In genomic region chr19:42268142-42268703, GRCh38 we compare ENCODE assay signal across 9 cellular contexts. TPM values are rescaled to one million over a fixed set of nuclear protein-coding genes. Genes with fewer than 3 reads are reported as not detected.
DNase-seq lines count a peak whose midpoint lies in the region; ATAC-seq, FAIRE-seq and TF ChIP-seq lines count a peak whose summit lies in the region.
"Had no signal": no experiment of that assay in that cellular context is flagged by ENCODE, and none has a peak within 500 bp of the region (broad histone marks: within the 10 kb centered on the region; RNA-seq: fewer than 3 reads in every experiment).

No MANE protein-coding gene starts in this region.

- intact Hi-C loops in activated CD4-positive, alpha-beta T cell treated with anti-CD3 and anti-CD28 coated beads, Interleukin-2, amount 10 ng/mL, durations not matched to agents 24 days and 14 days (cut with micrococcal nuclease) = loop anchor here (1.0 kb wide), 3 partner anchors 13 to 51 kb away; partner anchors contain the start of genes DEDD2, ERF and GSK3A
- intact Hi-C loops in HepG2 (cut with micrococcal nuclease; ENCODE audit: unreplicated experiment) = loop anchor here (1.0 kb wide), 2 partner anchors 12 to 24 kb away; no protein-coding TSS in a partner anchor

- H3K4me1 ChIP-seq in BLaER1 treated with 17β-estradiol and CSF1 and Interleukin-3, amounts not matched to agents 10 nM and 100 nM = peaks cover 20 to 45% (median 35%) of the 10 kb centered on the region in 10 experiments
- H3K4me1 ChIP-seq in HepG2 (ENCODE audit: insufficient read depth, low read length) = peaks cover 29% of the 10 kb centered on the region

- peak overlapping the region; percentile 91 to 99 (median 97) for H3K27ac ChIP-seq in BLaER1 treated with 17β-estradiol and CSF1 and Interleukin-3, amounts not matched to agents 10 nM and 100 nM
- peak overlapping the region; percentile 96 for H3K27ac ChIP-seq in HepG2 (ENCODE audit: extremely low read length, insufficient read depth, low read length)

- no peak overlapping the region for H3K27ac Mint-ChIP-seq in activated CD4-positive, alpha-beta T cell treated with anti-CD3 and anti-CD28 coated beads, Interleukin-2, amount 10 ng/mL, durations not matched to agents 24 days and 14 days
- H3K27ac Mint-ChIP-seq: dendritic cell treated with granulocyte-macrophage colony-stimulating factor and Interleukin-4, amounts not matched to agents 40 ng/mL and 50 ng/mL, for 4 days had no signal

- POLR2A ChIA-PET in HepG2 (lab: Yijun Ruan, JAX) = interaction anchor here (1.0 to 1.3 kb wide), 4 partner anchors 13 to 26 kb away, joined by 3 to 7 read pairs (median 3); partner anchors contain the start of gene GSK3A

- no peak for FAIRE-seq in HepG2 (lab: Jason Lieb, UNC)

- peak; percentile 45 to 79; a peak in 3 of 4 replicates for TF ChIP-seq POLR2A in HepG2 (IDR thresholded peaks at IDR 0.05; ENCODE audit: insufficient read depth in 1 of 2, low read depth in 2 of 2, low read length in 2 of 2)

- peaks cover 19% of the 10 kb centered on the region for H3K79me2 ChIP-seq in HepG2 (ENCODE audit: insufficient read depth, low read length)

- H3K27me3 ChIP-seq in BLaER1 treated with 17β-estradiol and CSF1 and Interleukin-3, amounts not matched to agents 10 nM and 100 nM = no peaks in the 10 kb centered on the region
- H3K27me3 ChIP-seq in HepG2 (ENCODE audit: control insufficient read depth in 1 of 2, insufficient read depth in 2 of 2, low read length in 2 of 2) = no peaks in the 10 kb centered on the region; a peak in 1 of 5 replicates

- peak overlapping the region; percentile 89 to 99 (median 95) for H3K9ac ChIP-seq in BLaER1 treated with 17β-estradiol and CSF1 and Interleukin-3, amounts not matched to agents 10 nM and 100 nM
- peak overlapping the region; percentile 97 for H3K9ac ChIP-seq in HepG2 (ENCODE audit: insufficient read depth, low read depth, low read length)

- H3K27me3 Mint-ChIP-seq in activated CD4-positive, alpha-beta T cell treated with anti-CD3 and anti-CD28 coated beads, Interleukin-2, amount 10 ng/mL, durations not matched to agents 24 days and 14 days = no peaks in the 10 kb centered on the region
- H3K27me3 Mint-ChIP-seq: dendritic cell treated with granulocyte-macrophage colony-stimulating factor and Interleukin-4, amounts not matched to agents 40 ng/mL and 50 ng/mL, for 4 days had no signal

- H2AFZ ChIP-seq in HepG2 (ENCODE audit: low read length) = peak overlapping the region; percentile 71

- H4K20me1 ChIP-seq in BLaER1 treated with 17β-estradiol and CSF1 and Interleukin-3, amounts not matched to agents 10 nM and 100 nM = peaks cover 0 to 22% (median 0%) of the 10 kb centered on the region in 11 experiments; a peak in 5 of 22 replicates
- H4K20me1 ChIP-seq in HepG2 (ENCODE audit: insufficient read depth, low read length) = no peaks in the 10 kb centered on the region

- in situ Hi-C loops in HepG2 (cut with HindIII; ENCODE audit: extremely low pct_ligation_motif_present, low pct_unique_long_range_greater_than_20kb) = no loop called here

- H3K4me3 ChIP-seq in BLaER1 treated with 17β-estradiol and CSF1 and Interleukin-3, amounts not matched to agents 10 nM and 100 nM = peak overlapping the region; percentile 60 to 74 (median 66)
- H3K4me3 ChIP-seq in HepG2 (replicated peaks in 1 of 3; ENCODE audit: insufficient read depth in 1 of 3, low read depth in 2 of 3, low read length in 3 of 3) = peak overlapping the region; percentile 59 to 81 (median 81)

- H3K9me3 ChIP-seq in BLaER1 treated with 17β-estradiol and CSF1 and Interleukin-3, amounts not matched to agents 10 nM and 100 nM (replicated peaks in 1 of 11) = no peaks in the 10 kb centered on the region
- H3K9me3 ChIP-seq in HepG2 (ENCODE audit: low read length) = no peaks in the 10 kb centered on the region

- no peak overlapping the region for H3K4me3 Mint-ChIP-seq in activated CD4-positive, alpha-beta T cell treated with anti-CD3 and anti-CD28 coated beads, Interleukin-2, amount 10 ng/mL, durations not matched to agents 24 days and 14 days
- H3K4me3 Mint-ChIP-seq: dendritic cell treated with granulocyte-macrophage colony-stimulating factor and Interleukin-4, amounts not matched to agents 40 ng/mL and 50 ng/mL, for 4 days had no signal

- TF ChIP-seq EP300 in HepG2 (IDR thresholded peaks at IDR 0.05; ENCODE audit: low read depth in 2 of 2, low read length in 2 of 2) (peak; percentile 69 to 77; a peak in 3 of 4 replicates), HepG2 (CRISPR knock-in tag; IDR thresholded peaks at IDR 0.05; ENCODE audit: borderline replicate concordance) (peak; percentile 72; the same call in 1 of the 2 replicates)

- CTCF ChIA-PET in HepG2 (lab: Yijun Ruan, JAX; ENCODE audit: low intra/inter-chr PET ratio, low total read pairs) = no interaction called here

- H3K36me3 Mint-ChIP-seq in activated CD4-positive, alpha-beta T cell treated with anti-CD3 and anti-CD28 coated beads, Interleukin-2, amount 10 ng/mL, durations not matched to agents 24 days and 14 days (ENCODE audit: low read depth) = peaks cover 6% of the 10 kb centered on the region

- TF ChIP-seq RAD21 in HepG2 (CRISPR knock-in tag; IDR thresholded peaks at IDR 0.05) = 0 out of 2 replicates have a peak, but pooled peaks have one; percentile 20

- DNase-seq in NCI-H526 (lab: John Stamatoyannopoulos, UW) = peak; percentile 99 to 100
- peak; percentile 100 for DNase-seq in activated CD4-positive, alpha-beta T cell treated with anti-CD3 and anti-CD28 coated beads, Interleukin-2, amount 10 ng/mL, durations not matched to agents 24 days and 14 days
- peak; percentile 99 to 100 for DNase-seq in dermis microvascular lymphatic vessel endothelial cell (ENCODE audit: low read depth in 2 of 2)
- peak; percentile 98 for DNase-seq in HepG2 (ENCODE audit: low spot score)
- peak; percentile 93 to 96 for DNase-seq in stimulated activated CD4-positive, alpha-beta T cell treated with anti-CD3 and anti-CD28 coated beads, Interleukin-2, amount 100 ng/mL, for 48 hours

- ATAC-seq in GM19351 (IDR thresholded peaks at IDR 0.05; ENCODE audit: unreplicated experiment) (peak; percentile 49), HG03469 (IDR thresholded peaks at IDR 0.05; ENCODE audit: unreplicated experiment) (peak; percentile 29), HepG2 (peak; percentile 68)

- TF ChIP-seq CTCF in HepG2 (CRISPR knock-in tag; IDR thresholded peaks at IDR 0.05) = no peak

- peak overlapping the region; percentile 71 to 97 (median 92) for H3K4me2 ChIP-seq in BLaER1 treated with 17β-estradiol and CSF1 and Interleukin-3, amounts not matched to agents 10 nM and 100 nM
- H3K4me2 ChIP-seq in HepG2 (ENCODE audit: low read depth, low read length) = peak overlapping the region; percentile 99

- H3K36me3 ChIP-seq in BLaER1 treated with 17β-estradiol and CSF1 and Interleukin-3, amounts not matched to agents 10 nM and 100 nM = peaks cover 16 to 20% (median 17%) of the 10 kb centered on the region in 11 experiments
- H3K36me3 ChIP-seq in HepG2 (replicated peaks in 1 of 2; ENCODE audit: control insufficient read depth in 1 of 2, insufficient read depth in 2 of 2, low read length in 2 of 2) = peaks cover 0 to 5% of the 10 kb centered on the region in 2 experiments; a peak in 2 of 5 replicates

- H3K9me3 Mint-ChIP-seq in activated CD4-positive, alpha-beta T cell treated with anti-CD3 and anti-CD28 coated beads, Interleukin-2, amount 10 ng/mL, durations not matched to agents 24 days and 14 days = no peaks in the 10 kb centered on the region
- H3K9me3 Mint-ChIP-seq: dendritic cell treated with granulocyte-macrophage colony-stimulating factor and Interleukin-4, amounts not matched to agents 40 ng/mL and 50 ng/mL, for 4 days had no signal

- peaks cover 30% of the 10 kb centered on the region for H3K4me1 Mint-ChIP-seq in activated CD4-positive, alpha-beta T cell treated with anti-CD3 and anti-CD28 coated beads, Interleukin-2, amount 10 ng/mL, durations not matched to agents 24 days and 14 days

- no TSS peak for BruUV-seq in HepG2 (replicated peaks; lab: Mats Ljungman, UMichigan)

- 0% methylated on average over 4 of the region's 46 CpGs for WGBS in HepG2 (ENCODE audit: low lambda C conversion rate)

RNA-seq across cellular contexts. Expression of gene CIC, which starts 0.8 kb away (rescaled TPM):
- 61.2 and 65.6 TPM in 2 replicates for total RNA-seq in activated CD4-positive, alpha-beta T cell treated with anti-CD3 and anti-CD28 coated beads, Interleukin-2, amount 10 ng/mL, durations not matched to agents 24 days and 14 days
- total RNA-seq in dermis microvascular lymphatic vessel endothelial cell = 8.7 and 14.0 TPM in 2 replicates
- 5.4 and 8.0 TPM in 2 replicates for total RNA-seq in HepG2 (2016; rRNA removed; fragmentation: Illumina TruSeq; extraction: Trizol)
- 1.5 and 1.8 TPM in 2 replicates for total RNA-seq in HepG2 (2016; cell fraction: cytosol; rRNA removed; fragmentation: Illumina TruSeq; extraction: Trizol; ENCODE audit: low read depth)
- total RNA-seq in HepG2 (2016; cell fraction: insoluble cytoplasmic fraction; rRNA removed; fragmentation: Illumina TruSeq; extraction: Trizol) = 5.2 and 7.8 TPM in 2 replicates
- 4.6 and 4.9 TPM in 2 replicates for total RNA-seq in HepG2 (2016; cell fraction: membrane; rRNA removed; fragmentation: Illumina TruSeq; extraction: Trizol)
- 10.4 and 12.3 TPM in 2 replicates for total RNA-seq in HepG2 (2016; cell fraction: nucleus; rRNA removed; fragmentation: Illumina TruSeq; extraction: Trizol)
- polyA plus RNA-seq in HepG2 (2011; rRNA removed) = 5.9 and 8.3 TPM in 2 replicates
- polyA plus RNA-seq in HepG2 (2011; cell fraction: cytosol; rRNA removed) = 3.3 and 5.6 TPM in 2 replicates
- 60.6 and 75.8 TPM in 2 replicates for polyA plus RNA-seq in HepG2 (2011; cell fraction: nucleus; rRNA removed)
- 17.6 and 25.1 TPM in 2 replicates for polyA plus RNA-seq in HepG2 (2012)
- 1.7 and 1.9 TPM in 2 replicates for polyA plus RNA-seq in HepG2 (2016; cell fraction: cytosol; fragmentation: Illumina TruSeq; extraction: Trizol; ENCODE audit: low read depth)
- 10.1 and 16.9 TPM in 2 replicates for polyA plus RNA-seq in HepG2 (2016; cell fraction: insoluble cytoplasmic fraction; fragmentation: Illumina TruSeq; extraction: Trizol; ENCODE audit: low read depth)
- polyA plus RNA-seq in HepG2 (2016; cell fraction: membrane; fragmentation: Illumina TruSeq; extraction: Trizol; ENCODE audit: low read depth) = 5.7 and 6.0 TPM in 2 replicates
- polyA plus RNA-seq in HepG2 (2016; cell fraction: nucleus; fragmentation: Illumina TruSeq; extraction: Trizol; ENCODE audit: insufficient read depth, low read depth) = 61.0 and 65.4 TPM in 2 replicates
- 3.6 and 7.9 TPM in 2 replicates for polyA minus RNA-seq in HepG2 (2011; rRNA and poly(A)+ RNA removed; ENCODE audit: low replicate concordance)
- polyA minus RNA-seq in HepG2 (2011; cell fraction: cytosol; rRNA and poly(A)+ RNA removed) = 9.1 and 10.8 TPM in 2 replicates
- polyA minus RNA-seq in HepG2 (2011; cell fraction: nucleus; rRNA and poly(A)+ RNA removed) = 14.7 and 15.5 TPM in 2 replicates

RNA-seq across cellular contexts. Expression of gene ERF, which starts 13.3 kb away (rescaled TPM):
- 71.6 and 82.3 TPM in 2 replicates for total RNA-seq in activated CD4-positive, alpha-beta T cell treated with anti-CD3 and anti-CD28 coated beads, Interleukin-2, amount 10 ng/mL, durations not matched to agents 24 days and 14 days
- 18.4 and 31.1 TPM in 2 replicates for total RNA-seq in dermis microvascular lymphatic vessel endothelial cell
- 43.2 and 67.1 TPM in 2 replicates for total RNA-seq in HepG2 (2016; rRNA removed; fragmentation: Illumina TruSeq; extraction: Trizol)
- 54.9 and 66.8 TPM in 2 replicates for total RNA-seq in HepG2 (2016; cell fraction: cytosol; rRNA removed; fragmentation: Illumina TruSeq; extraction: Trizol; ENCODE audit: low read depth)
- total RNA-seq in HepG2 (2016; cell fraction: insoluble cytoplasmic fraction; rRNA removed; fragmentation: Illumina TruSeq; extraction: Trizol) = 35.3 and 68.2 TPM in 2 replicates
- total RNA-seq in HepG2 (2016; cell fraction: membrane; rRNA removed; fragmentation: Illumina TruSeq; extraction: Trizol) = 104 and 115 TPM in 2 replicates
- total RNA-seq in HepG2 (2016; cell fraction: nucleus; rRNA removed; fragmentation: Illumina TruSeq; extraction: Trizol) = 31.2 and 38.3 TPM in 2 replicates
- 62.5 and 69.9 TPM in 2 replicates for polyA plus RNA-seq in HepG2 (2011; rRNA removed)
- polyA plus RNA-seq in HepG2 (2011; cell fraction: cytosol; rRNA removed) = 36.9 and 45.9 TPM in 2 replicates
- polyA plus RNA-seq in HepG2 (2011; cell fraction: nucleus; rRNA removed) = 109 and 170 TPM in 2 replicates
- 38.4 and 44.3 TPM in 2 replicates for polyA plus RNA-seq in HepG2 (2012)
- 30.4 TPM in 2 replicates for polyA plus RNA-seq in HepG2 (2016; cell fraction: cytosol; fragmentation: Illumina TruSeq; extraction: Trizol; ENCODE audit: low read depth)
- polyA plus RNA-seq in HepG2 (2016; cell fraction: insoluble cytoplasmic fraction; fragmentation: Illumina TruSeq; extraction: Trizol; ENCODE audit: low read depth) = 56.4 and 79.4 TPM in 2 replicates
- polyA plus RNA-seq in HepG2 (2016; cell fraction: membrane; fragmentation: Illumina TruSeq; extraction: Trizol; ENCODE audit: low read depth) = 55.2 and 69.1 TPM in 2 replicates
- 77.4 and 89.7 TPM in 2 replicates for polyA plus RNA-seq in HepG2 (2016; cell fraction: nucleus; fragmentation: Illumina TruSeq; extraction: Trizol; ENCODE audit: insufficient read depth, low read depth)
- polyA minus RNA-seq in HepG2 (2011; rRNA and poly(A)+ RNA removed; ENCODE audit: low replicate concordance) = 39.2 and 85.5 TPM in 2 replicates
- 38.3 and 50.2 TPM in 2 replicates for polyA minus RNA-seq in HepG2 (2011; cell fraction: cytosol; rRNA and poly(A)+ RNA removed)
- 40.9 and 56.5 TPM in 2 replicates for polyA minus RNA-seq in HepG2 (2011; cell fraction: nucleus; rRNA and poly(A)+ RNA removed)

RNA-seq across cellular contexts. Expression of gene GSK3A, which starts 25.8 kb away (rescaled TPM):
- total RNA-seq in activated CD4-positive, alpha-beta T cell treated with anti-CD3 and anti-CD28 coated beads, Interleukin-2, amount 10 ng/mL, durations not matched to agents 24 days and 14 days = 50.7 and 52.6 TPM in 2 replicates
- total RNA-seq in dermis microvascular lymphatic vessel endothelial cell (8.9 and 13.9 TPM in 2 replicates), HepG2 (2016; rRNA removed; fragmentation: Illumina TruSeq; extraction: Trizol) (14.8 and 16.9 TPM in 2 replicates)
- total RNA-seq in HepG2 (2016; cell fraction: cytosol; rRNA removed; fragmentation: Illumina TruSeq; extraction: Trizol; ENCODE audit: low read depth) = 16.1 and 22.9 TPM in 2 replicates
- 11.4 and 17.4 TPM in 2 replicates for total RNA-seq in HepG2 (2016; cell fraction: insoluble cytoplasmic fraction; rRNA removed; fragmentation: Illumina TruSeq; extraction: Trizol)
- total RNA-seq in HepG2 (2016; cell fraction: membrane; rRNA removed; fragmentation: Illumina TruSeq; extraction: Trizol) = 31.4 and 34.4 TPM in 2 replicates
- total RNA-seq in HepG2 (2016; cell fraction: nucleus; rRNA removed; fragmentation: Illumina TruSeq; extraction: Trizol) = 9.7 and 11.2 TPM in 2 replicates
- 52.5 and 56.5 TPM in 2 replicates for polyA plus RNA-seq in HepG2 (2011; rRNA removed)
- polyA plus RNA-seq in HepG2 (2011; cell fraction: cytosol; rRNA removed) = 33.8 and 36.7 TPM in 2 replicates
- 33.5 and 34.5 TPM in 2 replicates for polyA plus RNA-seq in HepG2 (2011; cell fraction: nucleus; rRNA removed)
- polyA plus RNA-seq in HepG2 (2012) = 25.2 and 25.7 TPM in 2 replicates
- 41.6 and 46.1 TPM in 2 replicates for polyA plus RNA-seq in HepG2 (2016; cell fraction: cytosol; fragmentation: Illumina TruSeq; extraction: Trizol; ENCODE audit: low read depth)
- polyA plus RNA-seq in HepG2 (2016; cell fraction: insoluble cytoplasmic fraction; fragmentation: Illumina TruSeq; extraction: Trizol; ENCODE audit: low read depth) = 45.9 and 55.0 TPM in 2 replicates
- polyA plus RNA-seq in HepG2 (2016; cell fraction: membrane; fragmentation: Illumina TruSeq; extraction: Trizol; ENCODE audit: low read depth) = 67.9 and 73.5 TPM in 2 replicates
- polyA plus RNA-seq in HepG2 (2016; cell fraction: nucleus; fragmentation: Illumina TruSeq; extraction: Trizol; ENCODE audit: insufficient read depth, low read depth) = 44.2 and 47.7 TPM in 2 replicates
- 34.3 and 51.6 TPM in 2 replicates for polyA minus RNA-seq in HepG2 (2011; rRNA and poly(A)+ RNA removed; ENCODE audit: low replicate concordance)
- polyA minus RNA-seq in HepG2 (2011; cell fraction: cytosol; rRNA and poly(A)+ RNA removed) = 9.1 and 14.1 TPM in 2 replicates
- 5.2 and 6.8 TPM in 2 replicates for polyA minus RNA-seq in HepG2 (2011; cell fraction: nucleus; rRNA and poly(A)+ RNA removed)

RNA-seq across cellular contexts. Expression of gene PRR19, which starts 33.7 kb away (rescaled TPM):
- 1.3 and 1.6 TPM in 2 replicates for total RNA-seq in activated CD4-positive, alpha-beta T cell treated with anti-CD3 and anti-CD28 coated beads, Interleukin-2, amount 10 ng/mL, durations not matched to agents 24 days and 14 days
- 0.13 and 0.51 TPM in 2 replicates for total RNA-seq in dermis microvascular lymphatic vessel endothelial cell
- total RNA-seq in HepG2 (2016; rRNA removed; fragmentation: Illumina TruSeq; extraction: Trizol) = 0.33 and 0.38 TPM in 2 replicates
- not detected in 2 replicates for total RNA-seq in HepG2 (2016; cell fraction: cytosol; rRNA removed; fragmentation: Illumina TruSeq; extraction: Trizol; ENCODE audit: low read depth)
- 0.28 and 0.43 TPM in 2 replicates for total RNA-seq in HepG2 (2016; cell fraction: insoluble cytoplasmic fraction; rRNA removed; fragmentation: Illumina TruSeq; extraction: Trizol)
- 0.14 and 0.43 TPM in 2 replicates for total RNA-seq in HepG2 (2016; cell fraction: membrane; rRNA removed; fragmentation: Illumina TruSeq; extraction: Trizol)
- 0.50 TPM in 1 of 2 replicates, not detected in the other for total RNA-seq in HepG2 (2016; cell fraction: nucleus; rRNA removed; fragmentation: Illumina TruSeq; extraction: Trizol)
- 0.21 and 0.26 TPM in 2 replicates for polyA plus RNA-seq in HepG2 (2011; rRNA removed)
- polyA plus RNA-seq in HepG2 (2011; cell fraction: cytosol; rRNA removed) = 0.23 and 0.34 TPM in 2 replicates
- 0.43 and 0.80 TPM in 2 replicates for polyA plus RNA-seq in HepG2 (2011; cell fraction: nucleus; rRNA removed)
- 0.51 TPM in 1 of 2 replicates, not detected in the other for polyA plus RNA-seq in HepG2 (2012)
- 0.21 and 0.22 TPM in 2 replicates for polyA plus RNA-seq in HepG2 (2016; cell fraction: cytosol; fragmentation: Illumina TruSeq; extraction: Trizol; ENCODE audit: low read depth)
- 0.69 and 0.88 TPM in 2 replicates for polyA plus RNA-seq in HepG2 (2016; cell fraction: insoluble cytoplasmic fraction; fragmentation: Illumina TruSeq; extraction: Trizol; ENCODE audit: low read depth)
- 0.19 and 0.38 TPM in 2 replicates for polyA plus RNA-seq in HepG2 (2016; cell fraction: membrane; fragmentation: Illumina TruSeq; extraction: Trizol; ENCODE audit: low read depth)
- 0.57 and 1.5 TPM in 2 replicates for polyA plus RNA-seq in HepG2 (2016; cell fraction: nucleus; fragmentation: Illumina TruSeq; extraction: Trizol; ENCODE audit: insufficient read depth, low read depth)
- 0.94 and 1.4 TPM in 2 replicates for polyA minus RNA-seq in HepG2 (2011; rRNA and poly(A)+ RNA removed; ENCODE audit: low replicate concordance)
- polyA minus RNA-seq in HepG2 (2011; cell fraction: cytosol; rRNA and poly(A)+ RNA removed) = 0.88 TPM in 1 of 2 replicates, not detected in the other
- 0.25 TPM in 1 of 2 replicates, not detected in the other for polyA minus RNA-seq in HepG2 (2011; cell fraction: nucleus; rRNA and poly(A)+ RNA removed)

RNA-seq across cellular contexts. Expression of gene PAFAH1B3, which starts 34.2 kb away (rescaled TPM):
- total RNA-seq in activated CD4-positive, alpha-beta T cell treated with anti-CD3 and anti-CD28 coated beads, Interleukin-2, amount 10 ng/mL, durations not matched to agents 24 days and 14 days = 49.1 and 50.4 TPM in 2 replicates
- total RNA-seq in dermis microvascular lymphatic vessel endothelial cell (34.0 and 36.9 TPM in 2 replicates), HepG2 (2016; rRNA removed; fragmentation: Illumina TruSeq; extraction: Trizol) (58.0 and 58.6 TPM in 2 replicates)
- 50.5 and 73.0 TPM in 2 replicates for total RNA-seq in HepG2 (2016; cell fraction: cytosol; rRNA removed; fragmentation: Illumina TruSeq; extraction: Trizol; ENCODE audit: low read depth)
- total RNA-seq in HepG2 (2016; cell fraction: insoluble cytoplasmic fraction; rRNA removed; fragmentation: Illumina TruSeq; extraction: Trizol) = 61.4 and 62.4 TPM in 2 replicates
- 53.6 and 73.9 TPM in 2 replicates for total RNA-seq in HepG2 (2016; cell fraction: membrane; rRNA removed; fragmentation: Illumina TruSeq; extraction: Trizol)
- total RNA-seq in HepG2 (2016; cell fraction: nucleus; rRNA removed; fragmentation: Illumina TruSeq; extraction: Trizol) = 23.8 and 27.3 TPM in 2 replicates
- polyA plus RNA-seq in HepG2 (2011; rRNA removed) = 27.4 and 31.2 TPM in 2 replicates
- polyA plus RNA-seq in HepG2 (2011; cell fraction: cytosol; rRNA removed) = 38.9 and 49.7 TPM in 2 replicates
- 31.1 and 32.3 TPM in 2 replicates for polyA plus RNA-seq in HepG2 (2011; cell fraction: nucleus; rRNA removed)
- polyA plus RNA-seq in HepG2 (2012) = 21.3 and 29.1 TPM in 2 replicates
- polyA plus RNA-seq in HepG2 (2016; cell fraction: cytosol; fragmentation: Illumina TruSeq; extraction: Trizol; ENCODE audit: low read depth) = 59.5 and 77.2 TPM in 2 replicates
- 57.4 and 72.9 TPM in 2 replicates for polyA plus RNA-seq in HepG2 (2016; cell fraction: insoluble cytoplasmic fraction; fragmentation: Illumina TruSeq; extraction: Trizol; ENCODE audit: low read depth)
- 53.3 and 66.7 TPM in 2 replicates for polyA plus RNA-seq in HepG2 (2016; cell fraction: membrane; fragmentation: Illumina TruSeq; extraction: Trizol; ENCODE audit: low read depth)
- polyA plus RNA-seq in HepG2 (2016; cell fraction: nucleus; fragmentation: Illumina TruSeq; extraction: Trizol; ENCODE audit: insufficient read depth, low read depth) = 41.3 and 41.9 TPM in 2 replicates
- 27.9 and 60.4 TPM in 2 replicates for polyA minus RNA-seq in HepG2 (2011; rRNA and poly(A)+ RNA removed; ENCODE audit: low replicate concordance)
- polyA minus RNA-seq in HepG2 (2011; cell fraction: cytosol; rRNA and poly(A)+ RNA removed) = 16.4 and 20.1 TPM in 2 replicates
- 7.9 and 8.8 TPM in 2 replicates for polyA minus RNA-seq in HepG2 (2011; cell fraction: nucleus; rRNA and poly(A)+ RNA removed)

Comparison
In these comparisons a context has a peak if more than half of its experiments do, and no peak if none do; other contexts are left out.
1. Peak in every context shown above with its lines: DNase-seq, ATAC-seq, H3K4me3 ChIP-seq and H3K27ac ChIP-seq.